ENCODE assay signal across 1 cellular context in the genomic region with DNA sequence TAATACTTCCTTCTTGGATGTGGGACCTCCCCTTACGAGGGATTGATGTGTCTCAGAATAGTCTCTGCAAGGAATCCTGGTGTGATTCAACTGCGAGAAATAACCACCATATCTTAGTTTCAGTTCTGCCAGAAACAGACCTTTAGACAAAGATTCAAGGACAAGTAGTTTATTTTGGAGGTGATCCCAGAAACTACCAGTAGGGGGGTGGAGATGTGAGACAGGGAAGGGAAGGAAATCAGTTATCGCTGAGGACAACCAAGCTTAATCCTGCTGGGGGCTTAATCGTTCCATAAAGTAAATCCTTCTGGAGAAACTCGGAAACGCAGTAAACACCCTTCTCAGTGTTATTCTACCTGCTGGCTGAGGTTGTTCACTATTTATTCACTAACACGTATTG.
TF ChIP-seq lines count a peak whose summit lies in the region.

No MANE protein-coding gene starts in this region.

TF ChIP-seq in A549, 52 proteins besides CTCF, POLR2A, EP300 and RAD21:
- TF ChIP-seq CHD2 (IDR thresholded peaks at IDR 0.05; ENCODE audit: low read length, partially characterized antibody) (no peak), BHLHE40 (IDR thresholded peaks at IDR 0.05; ENCODE audit: low read depth, low read length) (no peak), PHF8 (IDR thresholded peaks at IDR 0.05; ENCODE audit: borderline replicate concordance, low read depth) (no peak), NPAS2 (CRISPR knock-in tag; IDR thresholded peaks at IDR 0.05; ENCODE audit: borderline replicate concordance) (no peak), ZC3H11A (IDR thresholded peaks at IDR 0.05) (no peak), ELK1 (IDR thresholded peaks at IDR 0.05; ENCODE audit: low read depth, low read length) (no peak), EHMT2 (IDR thresholded peaks at IDR 0.05; ENCODE audit: low read depth) (no peak), CHD4 (IDR thresholded peaks at IDR 0.05; ENCODE audit: borderline replicate concordance) (no peak), RNF2 (IDR thresholded peaks at IDR 0.05; ENCODE audit: borderline replicate concordance, low read depth) (no peak)
- TF ChIP-seq, protein P1, sequence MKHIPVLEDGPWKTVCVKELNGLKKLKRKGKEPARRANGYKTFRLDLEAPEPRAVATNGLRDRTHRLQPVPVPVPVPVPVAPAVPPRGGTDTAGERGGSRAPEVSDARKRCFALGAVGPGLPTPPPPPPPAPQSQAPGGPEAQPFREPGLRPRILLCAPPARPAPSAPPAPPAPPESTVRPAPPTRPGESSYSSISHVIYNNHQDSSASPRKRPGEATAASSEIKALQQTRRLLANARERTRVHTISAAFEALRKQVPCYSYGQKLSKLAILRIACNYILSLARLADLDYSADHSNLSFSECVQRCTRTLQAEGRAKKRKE (CRISPR knock-in tag; IDR thresholded peaks at IDR 0.05; ENCODE audit: low read depth): no peak
